Comparison of ENCODE assay signal across 25 cellular contexts in the genomic region with DNA sequence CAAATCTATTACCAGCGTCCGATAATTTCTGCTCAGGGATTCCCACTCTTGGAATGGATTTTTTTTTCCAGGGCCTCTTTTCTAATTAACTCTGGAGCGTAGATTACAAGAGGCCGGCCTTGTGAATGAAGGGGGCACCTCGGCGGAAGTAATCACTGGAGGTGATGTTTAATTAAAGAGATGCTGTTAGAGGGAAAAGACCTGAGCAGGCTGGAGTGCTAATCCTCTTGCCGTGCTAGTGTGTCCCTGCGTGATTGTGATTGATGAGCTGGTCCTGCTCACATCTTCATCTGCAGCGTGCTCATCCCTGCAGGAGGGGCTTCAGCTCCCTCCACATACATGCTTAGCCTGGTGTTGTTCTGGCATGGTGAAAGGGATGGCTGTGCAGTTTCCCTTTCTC.
"Had no signal": no experiment of that assay in that cellular context is flagged by ENCODE, and none has a peak within 500 bp of the region (broad histone marks: within the 10 kb centered on the region; RNA-seq: fewer than 3 reads in every experiment).

No MANE protein-coding gene starts in this region.

- H3K9me3 ChIP-seq: left lung, lower lobe of right lung, mucosa of descending colon, ovary, stomach, testis, thyroid gland, transverse colon, upper lobe of left lung, vagina had no signal

- H3K4me3 ChIP-seq: left lung, lower lobe of right lung, mucosa of descending colon, ovary, skin epidermis, stomach, testis, thyroid gland, transverse colon, upper lobe of left lung, vagina had no signal

- H3K27me3 ChIP-seq: left lung, ovary, testis, thyroid gland, transverse colon, upper lobe of left lung, vagina had no signal

- ATAC-seq: left colon; left lung; lower lobe of right lung; mucosa of descending colon; naive thymus-derived CD4-positive, alpha-beta T cell; sciatic nerve; stimulated activated naive B cell treated with anti-CD40 and anti-IgM and Interleukin-4, amounts not matched to agents 10 μg/mL and 1 μg/mL and 100 μg/mL, for 72 hours; stimulated activated naive CD8-positive, alpha-beta T cell treated with anti-CD3 and anti-CD28 coated beads, Interleukin-15, Interleukin-2, amounts not matched to agents 100 U/mL and 50 U/mL, for 24 hours had no signal

- H3K27ac ChIP-seq: left lung, lower lobe of right lung, ovary, skin epidermis, stomach, testis, thyroid gland, transverse colon, upper lobe of left lung, vagina had no signal

- H3K36me3 ChIP-seq: left lung, lower lobe of right lung, ovary, stomach, thyroid gland, transverse colon, upper lobe of left lung, vagina had no signal

- H3K4me1 ChIP-seq: left lung, lower lobe of right lung, stomach, testis, thyroid gland, transverse colon, upper lobe of left lung, vagina had no signal

- DNase-seq: hypothalamus; immature natural killer cell; kidney; left colon; left lung; lower lobe of right lung; midbrain; mucosa of descending colon; naive thymus-derived CD4-positive, alpha-beta T cell; ovary; right cardiac atrium; stimulated activated CD4-positive, alpha-beta T cell treated with anti-CD3 and anti-CD28 coated beads, Interleukin-12 subunit alpha, Interleukin-12 subunit beta, amount 100 ng/mL, for 4 hours; stimulated activated CD4-positive, alpha-beta T cell treated with anti-CD3 and anti-CD28 coated beads, Interleukin-15, amount 100 ng/mL, for 24 hours; stimulated activated CD4-positive, alpha-beta T cell treated with anti-CD3 and anti-CD28 coated beads, Interleukin-2, amount 100 ng/mL, for 24 hours; stimulated activated CD4-positive, alpha-beta T cell treated with anti-CD3 and anti-CD28 coated beads, Interleukin-4, amount 100 ng/mL, for 1 hour; stimulated activated naive B cell treated with anti-CD40 and anti-IgM and Interleukin-4, amounts not matched to agents 10 μg/mL and 1 μg/mL and 100 μg/mL, for 72 hours; stimulated activated naive CD8-positive, alpha-beta T cell treated with anti-CD3 and anti-CD28 coated beads, Interleukin-15, Interleukin-2, amounts not matched to agents 100 U/mL and 50 U/mL, for 24 hours; stomach; testis; thyroid gland; transverse colon; upper lobe of left lung had no signal
